Comparison of ENCODE assay signal across 1 cellular context in the genomic region with DNA sequence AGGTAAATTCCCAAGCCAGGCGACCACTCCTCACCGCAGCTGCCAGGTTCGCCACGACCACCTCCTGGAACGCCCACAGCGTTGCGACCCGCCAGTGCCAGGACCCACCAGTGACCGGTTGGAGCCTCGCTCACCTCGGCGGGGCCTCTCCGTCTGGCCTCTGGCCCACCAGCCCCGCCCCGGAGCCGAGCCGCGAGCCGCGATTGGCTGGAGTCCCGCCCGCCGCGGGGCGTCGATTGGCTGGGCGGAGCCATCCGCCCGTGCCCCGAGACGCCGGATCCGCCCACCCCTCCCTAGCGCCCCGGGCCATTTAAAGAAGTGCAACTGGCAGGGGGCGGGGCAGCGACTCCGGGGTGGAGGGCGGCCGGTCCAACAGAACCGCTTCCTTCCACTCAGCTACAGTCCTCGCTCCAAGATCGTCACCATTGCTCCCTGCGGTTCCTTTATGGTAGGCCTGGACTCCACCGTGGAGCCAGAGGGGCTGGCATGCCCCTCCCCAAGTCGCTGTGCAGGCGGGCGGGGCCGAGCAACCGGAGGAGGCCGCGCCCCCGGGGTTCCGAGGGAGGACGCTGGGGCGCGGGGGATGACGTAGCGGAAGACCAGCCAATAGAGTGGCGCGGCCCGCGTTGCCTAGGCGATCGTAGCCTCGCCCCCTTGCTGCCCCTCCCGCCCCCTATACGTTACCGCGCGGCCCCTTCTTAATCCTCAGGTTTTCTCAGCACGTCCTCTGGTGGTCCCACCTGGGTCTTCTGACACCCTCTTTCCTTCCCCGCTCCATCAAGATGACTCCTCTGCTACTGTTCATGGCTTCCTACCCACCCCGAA.
TF ChIP-seq lines count a peak whose summit lies in the region.

A gene with protein sequence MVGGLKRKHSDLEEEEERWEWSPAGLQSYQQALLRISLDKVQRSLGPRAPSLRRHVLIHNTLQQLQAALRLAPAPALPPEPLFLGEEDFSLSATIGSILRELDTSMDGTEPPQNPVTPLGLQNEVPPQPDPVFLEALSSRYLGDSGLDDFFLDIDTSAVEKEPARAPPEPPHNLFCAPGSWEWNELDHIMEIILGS (minus strand): TSS at position 155 of the 825 bp plus-strand sequence. CDS start 2,255 bp downstream, outside the sequence.

TF ChIP-seq in HepG2, 621 proteins besides CTCF, POLR2A, EP300 and RAD21 (continued from another document and continues in another):
- TF ChIP-seq ISX (CRISPR knock-in tag; conservative IDR thresholded peaks at IDR 0.05) (no peak), MTA3 (CRISPR knock-in tag; IDR thresholded peaks at IDR 0.05) (no peak), ARNT (IDR thresholded peaks at IDR 0.05) (no peak), AGO1 (IDR thresholded peaks at IDR 0.05; ENCODE audit: low read depth, low read length, poor library complexity, severe bottlenecking) (no peak), TGIF2 (CRISPR knock-in tag; IDR thresholded peaks at IDR 0.05) (0 out of 2 replicates have a peak, but pooled peaks have one; percentile 20), TSC22D2 (CRISPR knock-in tag; IDR thresholded peaks at IDR 0.05; ENCODE audit: borderline replicate concordance) (peak; percentile 16; the same call in 1 of the 2 replicates), MEIS2 (CRISPR knock-in tag; IDR thresholded peaks at IDR 0.05) (peak; percentile 61; the same call in 1 of the 2 replicates), HNRNPL (IDR thresholded peaks at IDR 0.05; ENCODE audit: low read depth, low read length) (no peak), ARID2 (CRISPR knock-in tag; IDR thresholded peaks at IDR 0.05; ENCODE audit: borderline replicate concordance) (no peak), HOXA3 (CRISPR knock-in tag; IDR thresholded peaks at IDR 0.05) (peak; percentile 53), IKZF4 (CRISPR knock-in tag; IDR thresholded peaks at IDR 0.05; ENCODE audit: borderline replicate concordance, low read depth, not compliant biosample characterization) (no peak), SP2 (CRISPR knock-in tag; IDR thresholded peaks at IDR 0.05) (peak; percentile 82), ZNF703 (CRISPR knock-in tag; IDR thresholded peaks at IDR 0.05; ENCODE audit: borderline replicate concordance) (no peak), ZNF225 (CRISPR knock-in tag; IDR thresholded peaks at IDR 0.05) (peak; percentile 7; the same call in 1 of the 2 replicates), ZNF878 (CRISPR knock-in tag; IDR thresholded peaks at IDR 0.05) (no peak), ATAD3A (CRISPR knock-in tag; IDR thresholded peaks at IDR 0.05) (no peak), ZNF83 (CRISPR knock-in tag; IDR thresholded peaks at IDR 0.05; ENCODE audit: borderline replicate concordance) (no peak), PRPF4 (IDR thresholded peaks at IDR 0.05; ENCODE audit: low read depth, low read length, poor library complexity, severe bottlenecking) (no peak), ZNF607 (CRISPR knock-in tag; IDR thresholded peaks at IDR 0.05; ENCODE audit: borderline replicate concordance) (0 out of 2 replicates have a peak, but pooled peaks have one; percentile 28), EZH2 (conservative IDR thresholded peaks at IDR 0.05; ENCODE audit: low read depth, low read length) (no peak), ZNF616 (CRISPR knock-in tag; IDR thresholded peaks at IDR 0.05; ENCODE audit: low read depth) (no peak), PITX1 (CRISPR knock-in tag; IDR thresholded peaks at IDR 0.05) (peak; percentile 75; the same call in 1 of the 2 replicates), SNAPC2 (CRISPR knock-in tag; IDR thresholded peaks at IDR 0.05) (no peak)
- TF ChIP-seq, protein P1, sequence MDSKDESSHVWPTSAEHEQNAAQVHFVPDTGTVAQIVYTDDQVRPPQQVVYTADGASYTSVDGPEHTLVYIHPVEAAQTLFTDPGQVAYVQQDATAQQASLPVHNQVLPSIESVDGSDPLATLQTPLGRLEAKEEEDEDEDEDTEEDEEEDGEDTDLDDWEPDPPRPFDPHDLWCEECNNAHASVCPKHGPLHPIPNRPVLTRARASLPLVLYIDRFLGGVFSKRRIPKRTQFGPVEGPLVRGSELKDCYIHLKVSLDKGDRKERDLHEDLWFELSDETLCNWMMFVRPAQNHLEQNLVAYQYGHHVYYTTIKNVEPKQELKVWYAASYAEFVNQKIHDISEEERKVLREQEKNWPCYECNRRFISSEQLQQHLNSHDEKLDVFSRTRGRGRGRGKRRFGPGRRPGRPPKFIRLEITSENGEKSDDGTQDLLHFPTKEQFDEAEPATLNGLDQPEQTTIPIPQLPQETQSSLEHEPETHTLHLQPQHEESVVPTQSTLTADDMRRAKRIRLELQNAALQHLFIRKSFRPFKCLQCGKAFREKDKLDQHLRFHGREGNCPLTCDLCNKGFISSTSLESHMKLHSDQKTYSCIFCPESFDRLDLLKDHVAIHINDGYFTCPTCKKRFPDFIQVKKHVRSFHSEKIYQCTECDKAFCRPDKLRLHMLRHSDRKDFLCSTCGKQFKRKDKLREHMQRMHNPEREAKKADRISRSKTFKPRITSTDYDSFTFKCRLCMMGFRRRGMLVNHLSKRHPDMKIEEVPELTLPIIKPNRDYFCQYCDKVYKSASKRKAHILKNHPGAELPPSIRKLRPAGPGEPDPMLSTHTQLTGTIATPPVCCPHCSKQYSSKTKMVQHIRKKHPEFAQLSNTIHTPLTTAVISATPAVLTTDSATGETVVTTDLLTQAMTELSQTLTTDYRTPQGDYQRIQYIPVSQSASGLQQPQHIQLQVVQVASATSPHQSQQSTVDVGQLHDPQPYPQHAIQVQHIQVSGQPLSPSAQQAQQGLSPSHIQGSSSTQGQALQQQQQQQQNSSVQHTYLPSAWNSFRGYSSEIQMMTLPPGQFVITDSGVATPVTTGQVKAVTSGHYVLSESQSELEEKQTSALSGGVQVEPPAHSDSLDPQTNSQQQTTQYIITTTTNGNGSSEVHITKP (CRISPR knock-in tag; IDR thresholded peaks at IDR 0.05; ENCODE audit: low read depth) = peak; percentile 70; the same call in 1 of the 2 replicates
- TF ChIP-seq, protein P2, sequence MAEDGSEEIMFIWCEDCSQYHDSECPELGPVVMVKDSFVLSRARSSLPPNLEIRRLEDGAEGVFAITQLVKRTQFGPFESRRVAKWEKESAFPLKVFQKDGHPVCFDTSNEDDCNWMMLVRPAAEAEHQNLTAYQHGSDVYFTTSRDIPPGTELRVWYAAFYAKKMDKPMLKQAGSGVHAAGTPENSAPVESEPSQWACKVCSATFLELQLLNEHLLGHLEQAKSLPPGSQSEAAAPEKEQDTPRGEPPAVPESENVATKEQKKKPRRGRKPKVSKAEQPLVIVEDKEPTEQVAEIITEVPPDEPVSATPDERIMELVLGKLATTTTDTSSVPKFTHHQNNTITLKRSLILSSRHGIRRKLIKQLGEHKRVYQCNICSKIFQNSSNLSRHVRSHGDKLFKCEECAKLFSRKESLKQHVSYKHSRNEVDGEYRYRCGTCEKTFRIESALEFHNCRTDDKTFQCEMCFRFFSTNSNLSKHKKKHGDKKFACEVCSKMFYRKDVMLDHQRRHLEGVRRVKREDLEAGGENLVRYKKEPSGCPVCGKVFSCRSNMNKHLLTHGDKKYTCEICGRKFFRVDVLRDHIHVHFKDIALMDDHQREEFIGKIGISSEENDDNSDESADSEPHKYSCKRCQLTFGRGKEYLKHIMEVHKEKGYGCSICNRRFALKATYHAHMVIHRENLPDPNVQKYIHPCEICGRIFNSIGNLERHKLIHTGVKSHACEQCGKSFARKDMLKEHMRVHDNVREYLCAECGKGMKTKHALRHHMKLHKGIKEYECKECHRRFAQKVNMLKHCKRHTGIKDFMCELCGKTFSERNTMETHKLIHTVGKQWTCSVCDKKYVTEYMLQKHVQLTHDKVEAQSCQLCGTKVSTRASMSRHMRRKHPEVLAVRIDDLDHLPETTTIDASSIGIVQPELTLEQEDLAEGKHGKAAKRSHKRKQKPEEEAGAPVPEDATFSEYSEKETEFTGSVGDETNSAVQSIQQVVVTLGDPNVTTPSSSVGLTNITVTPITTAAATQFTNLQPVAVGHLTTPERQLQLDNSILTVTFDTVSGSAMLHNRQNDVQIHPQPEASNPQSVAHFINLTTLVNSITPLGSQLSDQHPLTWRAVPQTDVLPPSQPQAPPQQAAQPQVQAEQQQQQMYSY (CRISPR knock-in tag; IDR thresholded peaks at IDR 0.05) = no peak
- TF ChIP-seq, protein P3, sequence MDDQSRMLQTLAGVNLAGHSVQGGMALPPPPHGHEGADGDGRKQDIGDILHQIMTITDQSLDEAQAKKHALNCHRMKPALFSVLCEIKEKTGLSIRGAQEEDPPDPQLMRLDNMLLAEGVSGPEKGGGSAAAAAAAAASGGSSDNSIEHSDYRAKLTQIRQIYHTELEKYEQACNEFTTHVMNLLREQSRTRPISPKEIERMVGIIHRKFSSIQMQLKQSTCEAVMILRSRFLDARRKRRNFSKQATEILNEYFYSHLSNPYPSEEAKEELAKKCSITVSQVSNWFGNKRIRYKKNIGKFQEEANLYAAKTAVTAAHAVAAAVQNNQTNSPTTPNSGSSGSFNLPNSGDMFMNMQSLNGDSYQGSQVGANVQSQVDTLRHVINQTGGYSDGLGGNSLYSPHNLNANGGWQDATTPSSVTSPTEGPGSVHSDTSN (CRISPR knock-in tag; IDR thresholded peaks at IDR 0.05; ENCODE audit: borderline replicate concordance) = no peak
- TF ChIP-seq, protein P4, sequence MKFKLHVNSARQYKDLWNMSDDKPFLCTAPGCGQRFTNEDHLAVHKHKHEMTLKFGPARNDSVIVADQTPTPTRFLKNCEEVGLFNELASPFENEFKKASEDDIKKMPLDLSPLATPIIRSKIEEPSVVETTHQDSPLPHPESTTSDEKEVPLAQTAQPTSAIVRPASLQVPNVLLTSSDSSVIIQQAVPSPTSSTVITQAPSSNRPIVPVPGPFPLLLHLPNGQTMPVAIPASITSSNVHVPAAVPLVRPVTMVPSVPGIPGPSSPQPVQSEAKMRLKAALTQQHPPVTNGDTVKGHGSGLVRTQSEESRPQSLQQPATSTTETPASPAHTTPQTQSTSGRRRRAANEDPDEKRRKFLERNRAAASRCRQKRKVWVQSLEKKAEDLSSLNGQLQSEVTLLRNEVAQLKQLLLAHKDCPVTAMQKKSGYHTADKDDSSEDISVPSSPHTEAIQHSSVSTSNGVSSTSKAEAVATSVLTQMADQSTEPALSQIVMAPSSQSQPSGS (CRISPR knock-in tag; IDR thresholded peaks at IDR 0.05) = peak; percentile 69
- TF ChIP-seq, protein P5, sequence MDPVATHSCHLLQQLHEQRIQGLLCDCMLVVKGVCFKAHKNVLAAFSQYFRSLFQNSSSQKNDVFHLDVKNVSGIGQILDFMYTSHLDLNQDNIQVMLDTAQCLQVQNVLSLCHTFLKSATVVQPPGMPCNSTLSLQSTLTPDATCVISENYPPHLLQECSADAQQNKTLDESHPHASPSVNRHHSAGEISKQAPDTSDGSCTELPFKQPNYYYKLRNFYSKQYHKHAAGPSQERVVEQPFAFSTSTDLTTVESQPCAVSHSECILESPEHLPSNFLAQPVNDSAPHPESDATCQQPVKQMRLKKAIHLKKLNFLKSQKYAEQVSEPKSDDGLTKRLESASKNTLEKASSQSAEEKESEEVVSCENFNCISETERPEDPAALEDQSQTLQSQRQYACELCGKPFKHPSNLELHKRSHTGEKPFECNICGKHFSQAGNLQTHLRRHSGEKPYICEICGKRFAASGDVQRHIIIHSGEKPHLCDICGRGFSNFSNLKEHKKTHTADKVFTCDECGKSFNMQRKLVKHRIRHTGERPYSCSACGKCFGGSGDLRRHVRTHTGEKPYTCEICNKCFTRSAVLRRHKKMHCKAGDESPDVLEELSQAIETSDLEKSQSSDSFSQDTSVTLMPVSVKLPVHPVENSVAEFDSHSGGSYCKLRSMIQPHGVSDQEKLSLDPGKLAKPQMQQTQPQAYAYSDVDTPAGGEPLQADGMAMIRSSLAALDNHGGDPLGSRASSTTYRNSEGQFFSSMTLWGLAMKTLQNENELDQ (CRISPR knock-in tag; IDR thresholded peaks at IDR 0.05; ENCODE audit: borderline replicate concordance) = no peak
- TF ChIP-seq, protein P6, sequence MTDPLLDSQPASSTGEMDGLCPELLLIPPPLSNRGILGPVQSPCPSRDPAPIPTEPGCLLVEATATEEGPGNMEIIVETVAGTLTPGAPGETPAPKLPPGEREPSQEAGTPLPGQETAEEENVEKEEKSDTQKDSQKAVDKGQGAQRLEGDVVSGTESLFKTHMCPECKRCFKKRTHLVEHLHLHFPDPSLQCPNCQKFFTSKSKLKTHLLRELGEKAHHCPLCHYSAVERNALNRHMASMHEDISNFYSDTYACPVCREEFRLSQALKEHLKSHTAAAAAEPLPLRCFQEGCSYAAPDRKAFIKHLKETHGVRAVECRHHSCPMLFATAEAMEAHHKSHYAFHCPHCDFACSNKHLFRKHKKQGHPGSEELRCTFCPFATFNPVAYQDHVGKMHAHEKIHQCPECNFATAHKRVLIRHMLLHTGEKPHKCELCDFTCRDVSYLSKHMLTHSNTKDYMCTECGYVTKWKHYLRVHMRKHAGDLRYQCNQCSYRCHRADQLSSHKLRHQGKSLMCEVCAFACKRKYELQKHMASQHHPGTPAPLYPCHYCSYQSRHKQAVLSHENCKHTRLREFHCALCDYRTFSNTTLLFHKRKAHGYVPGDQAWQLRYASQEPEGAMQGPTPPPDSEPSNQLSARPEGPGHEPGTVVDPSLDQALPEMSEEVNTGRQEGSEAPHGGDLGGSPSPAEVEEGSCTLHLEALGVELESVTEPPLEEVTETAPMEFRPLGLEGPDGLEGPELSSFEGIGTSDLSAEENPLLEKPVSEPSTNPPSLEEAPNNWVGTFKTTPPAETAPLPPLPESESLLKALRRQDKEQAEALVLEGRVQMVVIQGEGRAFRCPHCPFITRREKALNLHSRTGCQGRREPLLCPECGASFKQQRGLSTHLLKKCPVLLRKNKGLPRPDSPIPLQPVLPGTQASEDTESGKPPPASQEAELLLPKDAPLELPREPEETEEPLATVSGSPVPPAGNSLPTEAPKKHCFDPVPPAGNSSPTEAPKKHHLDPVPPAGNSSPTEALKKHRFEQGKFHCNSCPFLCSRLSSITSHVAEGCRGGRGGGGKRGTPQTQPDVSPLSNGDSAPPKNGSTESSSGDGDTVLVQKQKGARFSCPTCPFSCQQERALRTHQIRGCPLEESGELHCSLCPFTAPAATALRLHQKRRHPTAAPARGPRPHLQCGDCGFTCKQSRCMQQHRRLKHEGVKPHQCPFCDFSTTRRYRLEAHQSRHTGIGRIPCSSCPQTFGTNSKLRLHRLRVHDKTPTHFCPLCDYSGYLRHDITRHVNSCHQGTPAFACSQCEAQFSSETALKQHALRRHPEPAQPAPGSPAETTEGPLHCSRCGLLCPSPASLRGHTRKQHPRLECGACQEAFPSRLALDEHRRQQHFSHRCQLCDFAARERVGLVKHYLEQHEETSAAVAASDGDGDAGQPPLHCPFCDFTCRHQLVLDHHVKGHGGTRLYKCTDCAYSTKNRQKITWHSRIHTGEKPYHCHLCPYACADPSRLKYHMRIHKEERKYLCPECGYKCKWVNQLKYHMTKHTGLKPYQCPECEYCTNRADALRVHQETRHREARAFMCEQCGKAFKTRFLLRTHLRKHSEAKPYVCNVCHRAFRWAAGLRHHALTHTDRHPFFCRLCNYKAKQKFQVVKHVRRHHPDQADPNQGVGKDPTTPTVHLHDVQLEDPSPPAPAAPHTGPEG (CRISPR knock-in tag; IDR thresholded peaks at IDR 0.05) = no peak
- TF ChIP-seq, protein P7, sequence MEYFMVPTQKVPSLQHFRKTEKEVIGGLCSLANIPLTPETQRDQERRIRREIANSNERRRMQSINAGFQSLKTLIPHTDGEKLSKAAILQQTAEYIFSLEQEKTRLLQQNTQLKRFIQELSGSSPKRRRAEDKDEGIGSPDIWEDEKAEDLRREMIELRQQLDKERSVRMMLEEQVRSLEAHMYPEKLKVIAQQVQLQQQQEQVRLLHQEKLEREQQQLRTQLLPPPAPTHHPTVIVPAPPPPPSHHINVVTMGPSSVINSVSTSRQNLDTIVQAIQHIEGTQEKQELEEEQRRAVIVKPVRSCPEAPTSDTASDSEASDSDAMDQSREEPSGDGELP (IDR thresholded peaks at IDR 0.05; ENCODE audit: borderline replicate concordance, low read depth) = no peak; the same call in 1 of the 2 replicates
